ENCODE assay signal across 30 cellular contexts in genomic region chr4:187060551-187060950, GRCh38.
"Had no signal": no experiment of that assay in that cellular context is flagged by ENCODE, and none has a peak within 500 bp of the region (broad histone marks: within the 10 kb centered on the region; RNA-seq: fewer than 3 reads in every experiment).

No MANE protein-coding gene starts in this region.

- H3K27me3 Mint-ChIP-seq: activated CD4-positive, alpha-beta T cell treated with anti-CD3 and anti-CD28 coated beads for 36 hours; activated CD4-positive, alpha-beta T cell treated with anti-CD3 and anti-CD28 coated beads, Interleukin-2, amount 10 ng/mL, durations not matched to agents 7 days and 5 days; activated CD8-positive, alpha-beta T cell treated with anti-CD3 and anti-CD28 coated beads for 36 hours; activated naive CD4-positive, alpha-beta T cell treated with anti-CD3 and anti-CD28 coated beads, Interleukin-2, amount 50 U/mL, for 24 hours; activated naive CD8-positive, alpha-beta T cell treated with anti-CD3 and anti-CD28 coated beads for 36 hours; activated naive CD8-positive, alpha-beta T cell treated with anti-CD3 and anti-CD28 coated beads, Interleukin-2, amount 50 U/mL, for 24 hours; effector memory CD8-positive, alpha-beta T cell; T-helper 17 cell had no signal

- H3K27me3 ChIP-seq: adrenal gland, body of pancreas, esophagus squamous epithelium, gastroesophageal sphincter had no signal

- H3K27ac ChIP-seq: adrenal gland, body of pancreas, esophagus squamous epithelium, gastroesophageal sphincter had no signal

- H3K36me3 ChIP-seq: adrenal gland, esophagus squamous epithelium, gastroesophageal sphincter had no signal

- DNase-seq: activated CD4-positive, alpha-beta T cell treated with anti-CD3 and anti-CD28 coated beads for 36 hours; activated CD4-positive, alpha-beta T cell treated with anti-CD3 and anti-CD28 coated beads, Interleukin-2, amount 10 ng/mL, durations not matched to agents 7 days and 5 days; activated CD4-positive, alpha-beta T cell treated with anti-CD3 and anti-CD28 coated beads, Interleukin-2, amount 50 U/mL, for 48 hours; activated CD4-positive, CD25-positive, alpha-beta regulatory T cell; activated CD4-positive, CD25-positive, alpha-beta regulatory T cell treated with anti-CD3 and anti-CD28 coated beads, Interleukin-2, amount 50 U/mL, for 72 hours; activated CD8-positive, alpha-beta memory T cell treated with anti-CD3 and anti-CD28 coated beads for 24 hours; activated CD8-positive, alpha-beta T cell treated with anti-CD3 and anti-CD28 coated beads for 36 hours; activated effector memory CD4-positive, alpha-beta T cell treated with anti-CD3 and anti-CD28 coated beads, Interleukin-2, amount 50 U/mL, for 16 hours; activated naive CD4-positive, alpha-beta T cell treated with anti-CD3 and anti-CD28 coated beads for 36 hours; activated naive CD8-positive, alpha-beta T cell treated with anti-CD3 and anti-CD28 coated beads for 36 hours; activated naive CD8-positive, alpha-beta T cell treated with anti-CD3 and anti-CD28 coated beads, Interleukin-2, amount 50 U/mL, for 24 hours; activated T-cell treated with anti-CD3 and anti-CD28 coated beads, Interleukin-2, amount 50 U/mL, for 4 hours; adrenal gland; aorta; body of pancreas; caudate nucleus; cortex of kidney; dermis blood vessel endothelial cell; effector CD4-positive, alpha-beta T cell; effector memory CD8-positive, alpha-beta T cell; erythroblast; esophagus squamous epithelium; foreskin melanocyte; head of caudate nucleus; T-helper 1 cell; T-helper 17 cell had no signal

- H3K4me1 Mint-ChIP-seq: activated CD4-positive, alpha-beta T cell treated with anti-CD3 and anti-CD28 coated beads for 36 hours; activated CD4-positive, alpha-beta T cell treated with anti-CD3 and anti-CD28 coated beads, Interleukin-2, amount 10 ng/mL, durations not matched to agents 7 days and 5 days; activated naive CD4-positive, alpha-beta T cell treated with anti-CD3 and anti-CD28 coated beads, Interleukin-2, amount 50 U/mL, for 24 hours; activated naive CD8-positive, alpha-beta T cell treated with anti-CD3 and anti-CD28 coated beads for 36 hours; activated naive CD8-positive, alpha-beta T cell treated with anti-CD3 and anti-CD28 coated beads, Interleukin-2, amount 50 U/mL, for 24 hours; T-helper 17 cell had no signal

- H3K4me3 ChIP-seq: adrenal gland, body of pancreas, esophagus squamous epithelium, gastroesophageal sphincter had no signal

- H3K9me3 Mint-ChIP-seq: activated naive CD4-positive, alpha-beta T cell treated with anti-CD3 and anti-CD28 coated beads, Interleukin-2, amount 50 U/mL, for 24 hours had no signal

- H3K4me1 ChIP-seq: adrenal gland, body of pancreas, esophagus squamous epithelium had no signal

- H3K4me3 Mint-ChIP-seq: activated CD4-positive, alpha-beta T cell treated with anti-CD3 and anti-CD28 coated beads for 36 hours; activated CD4-positive, alpha-beta T cell treated with anti-CD3 and anti-CD28 coated beads, Interleukin-2, amount 10 ng/mL, durations not matched to agents 7 days and 5 days; activated CD8-positive, alpha-beta T cell treated with anti-CD3 and anti-CD28 coated beads for 36 hours; activated naive CD4-positive, alpha-beta T cell treated with anti-CD3 and anti-CD28 coated beads for 36 hours; activated naive CD4-positive, alpha-beta T cell treated with anti-CD3 and anti-CD28 coated beads, Interleukin-2, amount 50 U/mL, for 24 hours; activated naive CD8-positive, alpha-beta T cell treated with anti-CD3 and anti-CD28 coated beads for 36 hours; activated naive CD8-positive, alpha-beta T cell treated with anti-CD3 and anti-CD28 coated beads, Interleukin-2, amount 50 U/mL, for 24 hours; activated T-cell treated with anti-CD3 and anti-CD28 coated beads, Interleukin-2, amount 50 U/mL, for 4 hours; effector memory CD8-positive, alpha-beta T cell; T-helper 17 cell; T-helper 2 cell treated with Interferon-gamma antibody and Interleukin-4, amounts not matched to agents 5 μg/mL and 100 μg/mL, for 36 hours had no signal

- H3K36me3 Mint-ChIP-seq: activated naive CD4-positive, alpha-beta T cell treated with anti-CD3 and anti-CD28 coated beads, Interleukin-2, amount 50 U/mL, for 24 hours; activated naive CD8-positive, alpha-beta T cell treated with anti-CD3 and anti-CD28 coated beads for 36 hours had no signal

- H3K27ac Mint-ChIP-seq: activated CD4-positive, alpha-beta T cell treated with anti-CD3 and anti-CD28 coated beads for 36 hours; activated CD4-positive, alpha-beta T cell treated with anti-CD3 and anti-CD28 coated beads, Interleukin-2, amount 10 ng/mL, durations not matched to agents 7 days and 5 days; activated CD8-positive, alpha-beta T cell treated with anti-CD3 and anti-CD28 coated beads for 36 hours; activated naive CD4-positive, alpha-beta T cell treated with anti-CD3 and anti-CD28 coated beads for 36 hours; activated naive CD4-positive, alpha-beta T cell treated with anti-CD3 and anti-CD28 coated beads, Interleukin-2, amount 50 U/mL, for 24 hours; activated naive CD8-positive, alpha-beta T cell treated with anti-CD3 and anti-CD28 coated beads for 36 hours; activated naive CD8-positive, alpha-beta T cell treated with anti-CD3 and anti-CD28 coated beads, Interleukin-2, amount 50 U/mL, for 24 hours; activated T-helper 2 cell treated with anti-CD3 and anti-CD28 coated beads, Interferon-gamma antibody, Interleukin-2, Interleukin-4, amounts not matched to agents 10 μg/mL and 5 μg/mL and 100 μg/mL, durations not matched to agents 14 hours and 24 hours and 36 hours; effector memory CD8-positive, alpha-beta T cell; T-helper 17 cell; T-helper 2 cell treated with Interferon-gamma antibody and Interleukin-4, amounts not matched to agents 5 μg/mL and 100 μg/mL, for 36 hours had no signal

- H3K9me3 ChIP-seq: adrenal gland, body of pancreas, esophagus squamous epithelium, gastroesophageal sphincter had no signal
